Comparison of ENCODE assay signal across 8 cellular contexts in the genomic region with DNA sequence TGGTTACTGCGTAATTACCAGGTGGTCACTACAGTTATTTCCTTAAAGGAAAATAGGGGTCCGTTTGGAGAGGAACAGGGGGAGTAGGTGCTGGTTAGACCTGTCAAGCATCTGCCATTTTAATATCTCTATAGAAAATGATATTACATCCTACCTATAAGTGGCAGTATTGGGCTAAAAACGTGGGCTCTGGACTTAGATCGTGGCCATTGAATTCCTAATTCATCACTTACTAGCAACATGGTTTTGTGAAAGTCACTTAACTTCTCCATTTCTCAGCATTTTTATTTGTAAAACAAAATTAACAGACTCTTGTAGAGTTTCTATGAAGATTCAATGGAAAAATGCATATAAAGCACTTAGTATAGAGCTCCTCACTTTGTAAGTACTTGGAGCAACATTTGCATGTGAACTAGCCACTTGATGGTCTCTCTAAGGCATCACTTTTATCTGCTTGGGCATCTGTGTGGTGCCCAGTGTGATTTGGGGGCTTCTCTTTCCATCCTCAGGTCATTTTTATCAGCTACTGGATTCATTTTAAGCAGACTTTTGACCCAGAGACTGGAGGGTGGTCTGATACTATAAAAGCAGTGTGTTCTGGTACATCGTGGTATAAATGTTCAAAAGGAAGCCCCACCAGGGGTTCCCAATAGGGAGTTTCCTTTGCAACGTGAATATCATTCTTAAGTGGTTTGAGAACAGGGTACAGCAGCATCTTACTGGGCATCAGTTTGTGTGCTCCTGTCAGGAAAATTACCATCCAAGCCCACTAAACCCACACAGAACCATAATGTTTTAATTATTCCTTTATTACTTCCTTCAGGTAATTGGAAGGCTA.
DNase-seq lines count a peak whose midpoint lies in the region; ATAC-seq and TF ChIP-seq lines count a peak whose summit lies in the region.

No MANE protein-coding gene starts in this region.

- H3K27ac ChIP-seq in KMS-11: no peak overlapping the region

- ATAC-seq in GM21390 (IDR thresholded peaks at IDR 0.05; ENCODE audit: unreplicated experiment) (peak; percentile 83), HG02763 (IDR thresholded peaks at IDR 0.05; ENCODE audit: unreplicated experiment) (no peak)

- no peaks in the 10 kb centered on the region for H3K36me3 ChIP-seq in KMS-11 (ENCODE audit: insufficient read depth)

- no peak overlapping the region for H3K9ac ChIP-seq in KMS-11

- DNase-seq in DMS153 treated with DMSO at 0.1 percent for 48 hours (lab: John Stamatoyannopoulos, UW; ENCODE audit: unreplicated experiment) (peak; percentile 52), RKO (ENCODE audit: low spot score) (peak; percentile 46), fibroblast of mammary gland (ENCODE audit: low read depth) (peak; percentile 84), retinal pigment epithelial cell (ENCODE audit: low read depth) (no peak), NCI-H2227 treated with DMSO at 0.1 percent for 48 hours (lab: John Stamatoyannopoulos, UW) (no peak)

- no peaks in the 10 kb centered on the region for H3K4me1 ChIP-seq in KMS-11 (ENCODE audit: low read depth, poor library complexity, severe bottlenecking)

- no peak overlapping the region for H3K4me2 ChIP-seq in KMS-11

- no peaks in the 10 kb centered on the region for H4K20me1 ChIP-seq in KMS-11 (ENCODE audit: insufficient read depth)

- no peaks in the 10 kb centered on the region for H3K79me2 ChIP-seq in KMS-11 (ENCODE audit: insufficient read depth, low read depth)

- H3K4me3 ChIP-seq in KMS-11 (IDR thresholded peaks at IDR 0.05; ENCODE audit: insufficient read depth, low read depth, low read length): no peak overlapping the region
- no peak overlapping the region for H3K4me3 ChIP-seq in fibroblast of mammary gland (ENCODE audit: control insufficient read depth, low read depth, low read length)
- no peak overlapping the region for H3K4me3 ChIP-seq in retinal pigment epithelial cell (ENCODE audit: low read length)

- TF ChIP-seq CTCF in KMS-11 (conservative IDR thresholded peaks at IDR 0.05; ENCODE audit: low read depth, low read length) (peak; percentile 76), fibroblast of mammary gland (conservative IDR thresholded peaks at IDR 0.05; ENCODE audit: control insufficient read depth, insufficient read depth, low read depth, low read length) (peak; percentile 57), retinal pigment epithelial cell (conservative IDR thresholded peaks at IDR 0.05; ENCODE audit: low read depth, low read length) (peak; percentile 53)

- H2AFZ ChIP-seq in KMS-11 (ENCODE audit: low read depth): peak overlapping the region; percentile 46

- no peaks in the 10 kb centered on the region for H3K27me3 ChIP-seq in KMS-11 (ENCODE audit: insufficient read depth, low read depth)

Comparison
In these comparisons a context has a peak if more than half of its experiments do, and no peak if none do; other contexts are left out.
1. DNase-seq: peak in DMS153 treated with DMSO at 0.1 percent for 48 hours (single experiment), RKO (single experiment) and fibroblast of mammary gland (single experiment); none in retinal pigment epithelial cell (single experiment) and NCI-H2227 treated with DMSO at 0.1 percent for 48 hours (single experiment).
2. Peak in every context shown above with its lines, with median percentiles within 50 percentile points of each other: CTCF ChIP-seq.